15 cellular contexts compared by ENCODE assay signal in genomic region chr2:142065156-142065555, GRCh38.
DNase-seq lines count a peak whose midpoint lies in the region; ATAC-seq and TF ChIP-seq lines count a peak whose summit lies in the region.
"Had no signal": no experiment of that assay in that cellular context is flagged by ENCODE, and none has a peak within 500 bp of the region (broad histone marks: within the 10 kb centered on the region; RNA-seq: fewer than 3 reads in every experiment).

No MANE protein-coding gene starts in this region.

- H3K4me3 ChIP-seq in A673 (ENCODE audit: low read depth, low read length, poor library complexity, severe bottlenecking) (no peak overlapping the region), neuronal stem cell (ENCODE audit: low read length in 2 of 2) (no peak overlapping the region)
- H3K4me3 ChIP-seq: GM12878, GM23248 had no signal

- no TSS peak for BruUV-seq in A673 (replicated peaks; lab: Mats Ljungman, UMichigan)

- POLR2A ChIA-PET in A673 (lab: Charles Lee; ENCODE audit: low non-redundant PET) = no interaction called here

- no peaks in the 10 kb centered on the region for H3K9me3 ChIP-seq in A673 (ENCODE audit: low read depth, low read length, poor library complexity, severe bottlenecking)
- no peaks in the 10 kb centered on the region for H3K9me3 ChIP-seq in neuronal stem cell (replicated peaks in 1 of 2; ENCODE audit: control insufficient read depth in 2 of 2, insufficient read depth in 1 of 2, low read depth in 1 of 2, low read length in 2 of 2)

- H2BK120ac ChIP-seq in neuronal stem cell (ENCODE audit: low read depth, low read length) = no peak overlapping the region

- H2AK5ac ChIP-seq in neuronal stem cell (ENCODE audit: low read depth, low read length) = no peak overlapping the region

- no peak overlapping the region for H3K4me2 ChIP-seq in neuronal stem cell (ENCODE audit: insufficient read depth, low read length, poor library complexity, severe bottlenecking)

- H3K27ac ChIP-seq in A673 (ENCODE audit: low read depth, low read length, poor library complexity, severe bottlenecking) = peak overlapping the region; percentile 24
- H3K27ac ChIP-seq in caudate nucleus (ENCODE audit: low read depth, low read length) = peak overlapping the region; percentile 46
- H3K27ac ChIP-seq in neuronal stem cell (replicated peaks; ENCODE audit: low read length) = no peak overlapping the region
- H3K27ac ChIP-seq: GM23248 had no signal

- no peaks in the 10 kb centered on the region for H3K36me3 ChIP-seq in A673 (ENCODE audit: insufficient read depth, low read length, poor library complexity, severe bottlenecking)
- no peaks in the 10 kb centered on the region for H3K36me3 ChIP-seq in neuronal stem cell (replicated peaks in 1 of 2; ENCODE audit: control insufficient read depth in 2 of 2, insufficient read depth in 2 of 2, low read length in 2 of 2)

- no CpG with 5 or more reads among the region's 1 CpG for WGBS in neuronal stem cell (ENCODE audit: extremely low coverage in 2 of 2, insufficient read length in 2 of 2, insufficient replicate concordance in 1 of 2), 2 donors

- H2AFZ ChIP-seq in neuronal stem cell (ENCODE audit: low read length) = peak overlapping the region; percentile 31
- H2AFZ ChIP-seq: GM23248 had no signal

- intact Hi-C loops in A673 (cut with micrococcal nuclease; ENCODE audit: unreplicated experiment) = no loop called here

- H3K9ac ChIP-seq in neuronal stem cell (ENCODE audit: low read depth, low read length, poor library complexity) = no peak overlapping the region
- H3K9ac ChIP-seq: GM23248 had no signal

- no peak overlapping the region for H2BK12ac ChIP-seq in neuronal stem cell (ENCODE audit: low read length)

- no peak for ATAC-seq in stimulated activated naive CD8-positive, alpha-beta T cell treated with anti-CD3 and anti-CD28 coated beads, Interleukin-15, Interleukin-2, amounts not matched to agents 100 U/mL and 50 U/mL, for 24 hours
- ATAC-seq: GM12878 had no signal

- TF ChIP-seq CTCF in A673 (conservative IDR thresholded peaks at IDR 0.05; ENCODE audit: low read depth, low read length) = no peak

- peaks cover 24% of the 10 kb centered on the region for H3K4me1 ChIP-seq in A673 (ENCODE audit: insufficient read depth, low read length, poor library complexity, severe bottlenecking)
- no peaks in the 10 kb centered on the region for H3K4me1 ChIP-seq in neuronal stem cell (ENCODE audit: control insufficient read depth in 2 of 2, insufficient read depth in 1 of 2, low read depth in 1 of 2, low read length in 2 of 2)

- no peak overlapping the region for H3K23ac ChIP-seq in neuronal stem cell (ENCODE audit: low read depth, low read length, poor library complexity)

- no peak overlapping the region for H2BK5ac ChIP-seq in neuronal stem cell (ENCODE audit: low read length)

- H3K4ac ChIP-seq in neuronal stem cell (ENCODE audit: low read length) = no peak overlapping the region

- H4K91ac ChIP-seq in neuronal stem cell (ENCODE audit: low read depth, low read length, poor library complexity) = no peak overlapping the region

- CTCF ChIA-PET in A673 (lab: Charles Lee) = no interaction called here

- no peak overlapping the region for H3K18ac ChIP-seq in neuronal stem cell (ENCODE audit: low read length)

- H3K27me3 ChIP-seq in A673 (replicated peaks; ENCODE audit: insufficient read depth, low read depth, low read length, poor library complexity) (no peaks in the 10 kb centered on the region), neuronal stem cell (ENCODE audit: control insufficient read depth in 3 of 3, insufficient read depth in 3 of 3, low read depth in 1 of 3, low read length in 3 of 3) (no peaks in the 10 kb centered on the region)

- H2BK15ac ChIP-seq in neuronal stem cell (ENCODE audit: low read length) = no peak overlapping the region

- DNase-seq in A673 (ENCODE audit: low spot score) = peak; percentile 62
- DNase-seq in NCI-H446 treated with DMSO at 0.1 percent for 48 hours (lab: John Stamatoyannopoulos, UW) = peak; percentile 42
- no peak for DNase-seq in caudate nucleus (lab: John Stamatoyannopoulos, UW)
- DNase-seq in neuronal stem cell (ENCODE audit: low spot score) = no peak
- DNase-seq in stimulated activated naive CD8-positive, alpha-beta T cell treated with anti-CD3 and anti-CD28 coated beads, Interleukin-15, Interleukin-2, amounts not matched to agents 100 U/mL and 50 U/mL, for 24 hours = no peak
- no peak for DNase-seq in activated T-cell treated with anti-CD3 and anti-CD28 coated beads, Interleukin-2, amount 50 U/mL, for 1 hour
- no peak for DNase-seq in T-helper 2 cell
- DNase-seq: C1 segment of cervical spinal cord; Calu3; CD4-positive, alpha-beta T cell; DMS 273 treated with DMSO at 0.1 percent for 48 hours; DMS79; GM23248; H9 had no signal

- no peak overlapping the region for H3K14ac ChIP-seq in neuronal stem cell (ENCODE audit: low read length)

- no peak overlapping the region for H4K8ac ChIP-seq in neuronal stem cell (ENCODE audit: low read depth, low read length)

- H3K79me1 ChIP-seq in neuronal stem cell (ENCODE audit: low read depth, low read length) = no peaks in the 10 kb centered on the region

Comparison
In these comparisons a context has a peak if more than half of its experiments do, and no peak if none do; other contexts are left out.
1. DNase-seq: peak in A673 (single experiment) and NCI-H446 treated with DMSO at 0.1 percent for 48 hours (single experiment); none in caudate nucleus (0 of 61), neuronal stem cell (single experiment), stimulated activated naive CD8-positive, alpha-beta T cell treated with anti-CD3 and anti-CD28 coated beads, Interleukin-15, Interleukin-2, amounts not matched to agents 100 U/mL and 50 U/mL, for 24 hours (single experiment), activated T-cell treated with anti-CD3 and anti-CD28 coated beads, Interleukin-2, amount 50 U/mL, for 1 hour (single experiment) and T-helper 2 cell (0 of 5).